Comparison of ENCODE assay signal across 40 cellular contexts in genomic region chr7:16732828-16733227, GRCh38.
"Had no signal": no experiment of that assay in that cellular context is flagged by ENCODE, and none has a peak within 500 bp of the region (broad histone marks: within the 10 kb centered on the region; RNA-seq: fewer than 3 reads in every experiment).

No MANE protein-coding gene starts in this region.

- H3K27ac ChIP-seq: adrenal gland, ascending aorta, body of pancreas, brain microvascular endothelial cell, breast epithelium, cardiac muscle cell had no signal

- H3K36me3 ChIP-seq: adrenal gland, ascending aorta, brain microvascular endothelial cell, breast epithelium, cardiac muscle cell had no signal

- H3K27me3 ChIP-seq: adrenal gland, ascending aorta, body of pancreas, brain microvascular endothelial cell, breast epithelium, cardiac muscle cell had no signal

- H3K4me3 ChIP-seq: adrenal gland, ascending aorta, body of pancreas, breast epithelium, cardiac muscle cell had no signal

- H3K4me3 Mint-ChIP-seq: activated naive CD4-positive, alpha-beta T cell treated with anti-CD3 and anti-CD28 coated beads for 36 hours; activated naive CD4-positive, alpha-beta T cell treated with anti-CD3 and anti-CD28 coated beads, Interleukin-2, amount 10 ng/mL, durations not matched to agents 7 days and 5 days; activated naive CD4-positive, alpha-beta T cell treated with anti-CD3 and anti-CD28 coated beads, Interleukin-2, amount 50 U/mL, for 24 hours; activated naive CD8-positive, alpha-beta T cell; activated naive CD8-positive, alpha-beta T cell treated with anti-CD3 and anti-CD28 coated beads for 36 hours; activated naive CD8-positive, alpha-beta T cell treated with anti-CD3 and anti-CD28 coated beads, Interleukin-2, amount 10 ng/mL, durations not matched to agents 7 days and 5 days; activated naive CD8-positive, alpha-beta T cell treated with anti-CD3 and anti-CD28 coated beads, Interleukin-2, amount 50 U/mL, for 24 hours; activated T-cell treated with anti-CD3 and anti-CD28 coated beads, Interleukin-2, amount 50 U/mL, for 24 hours; activated T-cell treated with anti-CD3 and anti-CD28 coated beads, Interleukin-2, amount 50 U/mL, for 4 hours; activated T-cell treated with anti-CD3 and anti-CD28 coated beads, Interleukin-2, amount 50 U/mL, for 72 hours; activated T-helper 1 cell treated with anti-CD3 and anti-CD28 coated beads, Interleukin-12 subunit alpha, Interleukin-12 subunit beta, Interleukin-2, Interleukin-4 antibody, amounts not matched to agents 30 ng/mL and 10 ng/mL and 1 ng/mL, durations not matched to agents 14 hours and 24 hours and 36 hours; activated T-helper 17 cell treated with anti-CD3 and anti-CD28 coated beads, Interleukin-2, amount 50 U/mL, for 72 hours; brain; central memory CD8-positive, alpha-beta T cell had no signal

- H3K36me3 Mint-ChIP-seq: activated naive CD4-positive, alpha-beta T cell treated with anti-CD3 and anti-CD28 coated beads, Interleukin-2, amount 10 ng/mL, durations not matched to agents 7 days and 5 days; activated naive CD4-positive, alpha-beta T cell treated with anti-CD3 and anti-CD28 coated beads, Interleukin-2, amount 50 U/mL, for 72 hours; activated naive CD8-positive, alpha-beta T cell treated with anti-CD3 and anti-CD28 coated beads for 36 hours; brain had no signal

- H3K4me1 ChIP-seq: ascending aorta, body of pancreas, breast epithelium had no signal

- H3K9me3 Mint-ChIP-seq: activated naive CD4-positive, alpha-beta T cell treated with anti-CD3 and anti-CD28 coated beads for 36 hours; activated naive CD4-positive, alpha-beta T cell treated with anti-CD3 and anti-CD28 coated beads, Interleukin-2, amount 10 ng/mL, durations not matched to agents 7 days and 5 days; activated naive CD4-positive, alpha-beta T cell treated with anti-CD3 and anti-CD28 coated beads, Interleukin-2, amount 50 U/mL, for 24 hours; activated naive CD4-positive, alpha-beta T cell treated with anti-CD3 and anti-CD28 coated beads, Interleukin-2, amount 50 U/mL, for 72 hours; activated naive CD8-positive, alpha-beta T cell treated with anti-CD3 and anti-CD28 coated beads for 36 hours; activated naive CD8-positive, alpha-beta T cell treated with anti-CD3 and anti-CD28 coated beads, Interleukin-2, amount 10 ng/mL, durations not matched to agents 7 days and 5 days; activated naive CD8-positive, alpha-beta T cell treated with anti-CD3 and anti-CD28 coated beads, Interleukin-2, amount 50 U/mL, for 24 hours; activated T-cell treated with anti-CD3 and anti-CD28 coated beads, Interleukin-2, amount 50 U/mL, for 24 hours; activated T-cell treated with anti-CD3 and anti-CD28 coated beads, Interleukin-2, amount 50 U/mL, for 4 hours; activated T-cell treated with anti-CD3 and anti-CD28 coated beads, Interleukin-2, amount 50 U/mL, for 72 hours; activated T-helper 1 cell treated with anti-CD3 and anti-CD28 coated beads, Interleukin-12 subunit alpha, Interleukin-12 subunit beta, Interleukin-2, Interleukin-4 antibody, amounts not matched to agents 30 ng/mL and 10 ng/mL and 1 ng/mL, durations not matched to agents 14 hours and 24 hours and 36 hours; activated T-helper 17 cell treated with anti-CD3 and anti-CD28 coated beads, Interleukin-2, amount 50 U/mL, for 72 hours; activated T-helper 2 cell treated with anti-CD3 and anti-CD28 coated beads, Interferon-gamma antibody, Interleukin-2, Interleukin-4, amounts not matched to agents 10 μg/mL and 5 μg/mL and 100 μg/mL, durations not matched to agents 14 hours and 24 hours and 36 hours; central memory CD8-positive, alpha-beta T cell had no signal

- DNase-seq: activated effector memory CD4-positive, alpha-beta T cell treated with anti-CD3 and anti-CD28 coated beads, Interleukin-2, amount 50 U/mL, for 16 hours; activated effector memory CD4-positive, alpha-beta T cell treated with Interleukin-2 at 50 U/mL for 16 hours; activated gamma-delta T cell; activated gamma-delta T cell treated with Interleukin-2 at 50 U/mL for 16 hours; activated naive CD4-positive, alpha-beta T cell; activated naive CD4-positive, alpha-beta T cell treated with anti-CD3 and anti-CD28 coated beads for 36 hours; activated naive CD4-positive, alpha-beta T cell treated with anti-CD3 and anti-CD28 coated beads, Interleukin-2, amount 10 ng/mL, durations not matched to agents 7 days and 5 days; activated naive CD4-positive, alpha-beta T cell treated with anti-CD3 and anti-CD28 coated beads, Interleukin-2, amount 50 U/mL, for 16 hours; activated naive CD4-positive, alpha-beta T cell treated with Interleukin-2 at 50 U/mL for 16 hours; activated naive CD8-positive, alpha-beta T cell treated with anti-CD3 and anti-CD28 coated beads for 36 hours; activated naive CD8-positive, alpha-beta T cell treated with anti-CD3 and anti-CD28 coated beads, Interleukin-2, amount 10 ng/mL, durations not matched to agents 7 days and 5 days; activated naive CD8-positive, alpha-beta T cell treated with anti-CD3 and anti-CD28 coated beads, Interleukin-2, amount 50 U/mL, for 24 hours; activated T-cell treated with anti-CD3 and anti-CD28 coated beads, Interleukin-2, amount 50 U/mL, for 1 hour; activated T-cell treated with anti-CD3 and anti-CD28 coated beads, Interleukin-2, amount 50 U/mL, for 24 hours; activated T-cell treated with anti-CD3 and anti-CD28 coated beads, Interleukin-2, amount 50 U/mL, for 4 hours; activated T-cell treated with anti-CD3 and anti-CD28 coated beads, Interleukin-2, amount 50 U/mL, for 48 hours; activated T-cell treated with anti-CD3 and anti-CD28 coated beads, Interleukin-2, amount 50 U/mL, for 72 hours; adrenal gland; amniotic stem cell; amygdala; anterior cingulate cortex; aorta; body of pancreas; brain microvascular endothelial cell; caudate nucleus; central memory CD4-positive, alpha-beta T cell; cerebellar nuclear complex had no signal

- H3K4me1 Mint-ChIP-seq: activated naive CD4-positive, alpha-beta T cell treated with anti-CD3 and anti-CD28 coated beads, Interleukin-2, amount 10 ng/mL, durations not matched to agents 7 days and 5 days; activated naive CD4-positive, alpha-beta T cell treated with anti-CD3 and anti-CD28 coated beads, Interleukin-2, amount 50 U/mL, for 24 hours; activated naive CD8-positive, alpha-beta T cell treated with anti-CD3 and anti-CD28 coated beads for 36 hours; activated naive CD8-positive, alpha-beta T cell treated with anti-CD3 and anti-CD28 coated beads, Interleukin-2, amount 10 ng/mL, durations not matched to agents 7 days and 5 days; activated naive CD8-positive, alpha-beta T cell treated with anti-CD3 and anti-CD28 coated beads, Interleukin-2, amount 50 U/mL, for 24 hours; brain; central memory CD8-positive, alpha-beta T cell had no signal

- FAIRE-seq: astrocyte, bronchial epithelial cell had no signal

- H3K27ac Mint-ChIP-seq: activated naive CD4-positive, alpha-beta T cell treated with anti-CD3 and anti-CD28 coated beads for 36 hours; activated naive CD4-positive, alpha-beta T cell treated with anti-CD3 and anti-CD28 coated beads, Interleukin-2, amount 10 ng/mL, durations not matched to agents 7 days and 5 days; activated naive CD4-positive, alpha-beta T cell treated with anti-CD3 and anti-CD28 coated beads, Interleukin-2, amount 50 U/mL, for 24 hours; activated naive CD4-positive, alpha-beta T cell treated with anti-CD3 and anti-CD28 coated beads, Interleukin-2, amount 50 U/mL, for 72 hours; activated naive CD8-positive, alpha-beta T cell; activated naive CD8-positive, alpha-beta T cell treated with anti-CD3 and anti-CD28 coated beads for 36 hours; activated naive CD8-positive, alpha-beta T cell treated with anti-CD3 and anti-CD28 coated beads, Interleukin-2, amount 10 ng/mL, durations not matched to agents 7 days and 5 days; activated naive CD8-positive, alpha-beta T cell treated with anti-CD3 and anti-CD28 coated beads, Interleukin-2, amount 50 U/mL, for 24 hours; activated T-cell treated with anti-CD3 and anti-CD28 coated beads, Interleukin-2, amount 50 U/mL, for 24 hours; activated T-cell treated with anti-CD3 and anti-CD28 coated beads, Interleukin-2, amount 50 U/mL, for 72 hours; activated T-helper 1 cell treated with anti-CD3 and anti-CD28 coated beads, Interleukin-12 subunit alpha, Interleukin-12 subunit beta, Interleukin-2, Interleukin-4 antibody, amounts not matched to agents 30 ng/mL and 10 ng/mL and 1 ng/mL, durations not matched to agents 14 hours and 24 hours and 36 hours; activated T-helper 17 cell treated with anti-CD3 and anti-CD28 coated beads, Interleukin-2, amount 50 U/mL, for 72 hours; activated T-helper 2 cell treated with anti-CD3 and anti-CD28 coated beads, Interferon-gamma antibody, Interleukin-2, Interleukin-4, amounts not matched to agents 10 μg/mL and 5 μg/mL and 100 μg/mL, durations not matched to agents 14 hours and 24 hours and 36 hours; brain had no signal

- H3K27me3 Mint-ChIP-seq: activated naive CD4-positive, alpha-beta T cell treated with anti-CD3 and anti-CD28 coated beads, Interleukin-2, amount 50 U/mL, for 24 hours; activated naive CD8-positive, alpha-beta T cell; activated naive CD8-positive, alpha-beta T cell treated with anti-CD3 and anti-CD28 coated beads for 36 hours; activated naive CD8-positive, alpha-beta T cell treated with anti-CD3 and anti-CD28 coated beads, Interleukin-2, amount 50 U/mL, for 24 hours; activated T-cell treated with anti-CD3 and anti-CD28 coated beads, Interleukin-2, amount 50 U/mL, for 24 hours; activated T-helper 17 cell treated with anti-CD3 and anti-CD28 coated beads, Interleukin-2, amount 50 U/mL, for 72 hours; central memory CD8-positive, alpha-beta T cell had no signal

- H3K9me3 ChIP-seq: adrenal gland, ascending aorta, body of pancreas, breast epithelium had no signal

- ATAC-seq: activated naive CD4-positive, alpha-beta T cell treated with anti-CD3 and anti-CD28 coated beads, Interleukin-2, amount 50 U/mL, for 72 hours; activated naive CD8-positive, alpha-beta T cell treated with anti-CD3 and anti-CD28 coated beads, Interleukin-2, amount 50 U/mL, for 24 hours; activated T-cell treated with anti-CD3 and anti-CD28 coated beads, Interleukin-2, amount 50 U/mL, for 4 hours; activated T-cell treated with anti-CD3 and anti-CD28 coated beads, Interleukin-2, amount 50 U/mL, for 72 hours; activated T-helper 17 cell treated with anti-CD3 and anti-CD28 coated beads, Interleukin-2, amount 50 U/mL, for 72 hours; body of pancreas had no signal
